38 cellular contexts compared by ENCODE assay signal in the genomic region with DNA sequence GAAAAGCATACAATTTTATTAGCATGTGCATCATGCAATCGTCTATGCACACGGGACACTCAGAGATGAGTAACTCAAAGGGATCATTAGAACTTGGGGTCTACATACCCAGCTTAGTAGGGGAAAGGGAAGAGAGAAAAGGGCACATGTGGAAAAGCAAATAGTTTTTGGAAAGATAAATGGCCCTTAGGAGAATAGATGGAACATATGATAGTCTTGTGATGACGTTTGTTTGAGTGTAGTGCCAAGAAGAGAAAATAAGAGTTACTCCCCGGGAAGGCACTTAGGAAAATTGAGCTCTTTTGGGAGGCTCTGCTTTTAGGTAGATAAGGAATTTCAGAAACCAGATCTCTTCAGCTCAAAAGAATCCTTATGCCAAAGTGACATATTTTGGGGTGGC. TPM values are rescaled to one million over a fixed set of nuclear protein-coding genes. Genes with fewer than 3 reads are reported as not detected.
"Had no signal": no experiment of that assay in that cellular context is flagged by ENCODE, and none has a peak within 500 bp of the region (broad histone marks: within the 10 kb centered on the region; RNA-seq: fewer than 3 reads in every experiment).

No MANE protein-coding gene starts in this region.

- H3K27me3 Mint-ChIP-seq: activated CD4-positive, alpha-beta T cell treated with anti-CD3 and anti-CD28 coated beads, Interleukin-2, amount 10 ng/mL, durations not matched to agents 24 days and 14 days; activated CD8-positive, alpha-beta T cell treated with anti-CD3 and anti-CD28 coated beads for 36 hours; activated naive CD8-positive, alpha-beta T cell treated with anti-CD3 and anti-CD28 coated beads, Interleukin-2, amount 10 ng/mL, durations not matched to agents 7 days and 5 days; activated T-cell treated with anti-CD3 and anti-CD28 coated beads, Interleukin-2, amount 50 U/mL, for 24 hours; central memory CD8-positive, alpha-beta T cell had no signal

- H3K9me3 ChIP-seq: ascending aorta, Peyer's patch had no signal

- H3K4me1 ChIP-seq: ascending aorta, Peyer's patch had no signal

- H3K27ac Mint-ChIP-seq: activated CD4-positive, alpha-beta T cell treated with anti-CD3 and anti-CD28 coated beads, Interleukin-2, amount 10 ng/mL, durations not matched to agents 24 days and 14 days; activated CD8-positive, alpha-beta T cell treated with anti-CD3 and anti-CD28 coated beads for 36 hours; activated naive CD4-positive, alpha-beta T cell treated with anti-CD3 and anti-CD28 coated beads, Interleukin-2, amount 50 U/mL, for 24 hours; activated naive CD8-positive, alpha-beta T cell treated with anti-CD3 and anti-CD28 coated beads, Interleukin-2, amount 10 ng/mL, durations not matched to agents 7 days and 5 days; activated T-cell treated with anti-CD3 and anti-CD28 coated beads, Interleukin-2, amount 50 U/mL, for 24 hours; activated T-helper 2 cell treated with anti-CD3 and anti-CD28 coated beads, Interferon-gamma antibody, Interleukin-2, Interleukin-4, amounts not matched to agents 10 μg/mL and 5 μg/mL and 100 μg/mL, durations not matched to agents 14 hours and 24 hours and 36 hours had no signal

- H3K4me3 ChIP-seq: ascending aorta, cardiac muscle cell, K562, Peyer's patch had no signal

- H3K36me3 Mint-ChIP-seq: activated naive CD4-positive, alpha-beta T cell treated with anti-CD3 and anti-CD28 coated beads, Interleukin-2, amount 50 U/mL, for 24 hours; activated naive CD8-positive, alpha-beta T cell treated with anti-CD3 and anti-CD28 coated beads, Interleukin-2, amount 10 ng/mL, durations not matched to agents 7 days and 5 days had no signal

- H3K9me3 Mint-ChIP-seq: activated CD4-positive, alpha-beta T cell treated with anti-CD3 and anti-CD28 coated beads, Interleukin-2, amount 10 ng/mL, durations not matched to agents 24 days and 14 days; activated CD8-positive, alpha-beta T cell treated with anti-CD3 and anti-CD28 coated beads for 36 hours; activated naive CD4-positive, alpha-beta T cell treated with anti-CD3 and anti-CD28 coated beads, Interleukin-2, amount 50 U/mL, for 24 hours; activated naive CD8-positive, alpha-beta T cell treated with anti-CD3 and anti-CD28 coated beads, Interleukin-2, amount 10 ng/mL, durations not matched to agents 7 days and 5 days; activated T-cell treated with anti-CD3 and anti-CD28 coated beads, Interleukin-2, amount 50 U/mL, for 24 hours; activated T-helper 2 cell treated with anti-CD3 and anti-CD28 coated beads, Interferon-gamma antibody, Interleukin-2, Interleukin-4, amounts not matched to agents 10 μg/mL and 5 μg/mL and 100 μg/mL, durations not matched to agents 14 hours and 24 hours and 36 hours had no signal

- H3K36me3 ChIP-seq: ascending aorta, cardiac muscle cell, Peyer's patch, WERI-Rb-1 had no signal

- H3K27me3 ChIP-seq: ascending aorta, cardiac muscle cell, Peyer's patch had no signal

- H3K4me3 Mint-ChIP-seq: activated CD4-positive, alpha-beta T cell treated with anti-CD3 and anti-CD28 coated beads, Interleukin-2, amount 10 ng/mL, durations not matched to agents 24 days and 14 days; activated CD8-positive, alpha-beta T cell treated with anti-CD3 and anti-CD28 coated beads for 36 hours; activated naive CD4-positive, alpha-beta T cell treated with anti-CD3 and anti-CD28 coated beads, Interleukin-2, amount 50 U/mL, for 24 hours; activated naive CD8-positive, alpha-beta T cell treated with anti-CD3 and anti-CD28 coated beads, Interleukin-2, amount 10 ng/mL, durations not matched to agents 7 days and 5 days; activated T-cell treated with anti-CD3 and anti-CD28 coated beads, Interleukin-2, amount 50 U/mL, for 24 hours; central memory CD8-positive, alpha-beta T cell had no signal

- ATAC-seq: activated CD8-positive, alpha-beta T cell treated with anti-CD3 and anti-CD28 coated beads for 36 hours; K562; Right ventricle myocardium inferior had no signal

- H3K4me1 Mint-ChIP-seq: activated CD4-positive, alpha-beta T cell treated with anti-CD3 and anti-CD28 coated beads, Interleukin-2, amount 10 ng/mL, durations not matched to agents 24 days and 14 days; activated naive CD4-positive, alpha-beta T cell treated with anti-CD3 and anti-CD28 coated beads, Interleukin-2, amount 50 U/mL, for 24 hours; activated naive CD8-positive, alpha-beta T cell treated with anti-CD3 and anti-CD28 coated beads, Interleukin-2, amount 10 ng/mL, durations not matched to agents 7 days and 5 days; central memory CD8-positive, alpha-beta T cell had no signal

- DNase-seq: activated CD4-positive, alpha-beta T cell treated with anti-CD3 and anti-CD28 coated beads, Interleukin-2, amount 10 ng/mL, durations not matched to agents 24 days and 14 days; activated CD4-positive, alpha-beta T cell treated with anti-CD3 and anti-CD28 coated beads, Interleukin-2, amount 50 U/mL, for 4 hours; activated CD8-positive, alpha-beta T cell treated with anti-CD3 and anti-CD28 coated beads for 36 hours; activated gamma-delta T cell; activated naive CD4-positive, alpha-beta T cell treated with Interleukin-2 at 50 U/mL for 16 hours; activated naive CD8-positive, alpha-beta T cell treated with anti-CD3 and anti-CD28 coated beads, Interleukin-2, amount 10 ng/mL, durations not matched to agents 7 days and 5 days; activated T-cell treated with anti-CD3 and anti-CD28 coated beads, Interleukin-2, amount 50 U/mL, for 24 hours; amygdala; NCI-H1048; NCI-H1105 treated with DMSO at 0.1 percent for 48 hours; NCI-H1436; NCI-H1694; NCI-H2029; NCI-H2171 treated with DMSO at 0.1 percent for 48 hours; NCI-H2227 treated with DMSO at 0.1 percent for 48 hours; NCI-H446; NCI-H510A treated with DMSO at 0.1 percent for 48 hours; NCI-H526 treated with DMSO at 0.1 percent for 48 hours; NCI-H774; Peyer's patch; SIG-M5; SW 1271; T-helper 1 cell; T-helper 2 cell; T-helper 9 cell; WERI-Rb-1 had no signal

- H3K27ac ChIP-seq: ascending aorta, cardiac muscle cell, Peyer's patch, RWPE1, WERI-Rb-1 had no signal

RNA-seq across cellular contexts. Expression of a gene that starts 44.8 kb away (rescaled TPM):
- total RNA-seq: activated CD8-positive, alpha-beta memory T cell treated with anti-CD3 and anti-CD28 coated beads for 36 hours; activated CD8-positive, alpha-beta T cell treated with anti-CD3 and anti-CD28 coated beads for 36 hours; activated naive CD8-positive, alpha-beta T cell treated with anti-CD3 and anti-CD28 coated beads, Interleukin-2, amount 10 ng/mL, durations not matched to agents 7 days and 5 days; activated T-helper 2 cell treated with anti-CD3 and anti-CD28 coated beads, Interferon-gamma antibody, Interleukin-2, Interleukin-4, amounts not matched to agents 10 μg/mL and 5 μg/mL and 100 μg/mL, durations not matched to agents 14 hours and 24 hours and 36 hours; ascending aorta; chondrocyte; K562; M059J; Peyer's patch; SK-MEL-5 had no signal
